Comparison of ENCODE assay signal across 8 cellular contexts in genomic region chr16:1378087-1378803, GRCh38. TPM values are rescaled to one million over a fixed set of nuclear protein-coding genes. Genes with fewer than 3 reads are reported as not detected.
DNase-seq lines count a peak whose midpoint lies in the region; ATAC-seq and TF ChIP-seq lines count a peak whose summit lies in the region.

No MANE protein-coding gene starts in this region.

- WGBS in esophagus squamous epithelium, 2 donors, result 80 to 81% methylated on average over 2 to 9 of the region's 25 CpGs
- no CpG with 5 or more reads among the region's 25 CpGs for WGBS in gastroesophageal sphincter (ENCODE audit: low coverage in 1 of 2), 2 donors

- peak overlapping the region; percentile 83 for H3K27ac ChIP-seq in RWPE1
- H3K27ac ChIP-seq in esophagus squamous epithelium, result peak overlapping the region; percentile 68 to 89 (median 80)
- H3K27ac ChIP-seq in gastroesophageal sphincter, result peak overlapping the region in 2 of 4 donors; percentile 74 to 77

- TF ChIP-seq EP300 in gastroesophageal sphincter (IDR thresholded peaks at IDR 0.05), result no peak

- DNase-seq in DMS53 (lab: John Stamatoyannopoulos, UW) (peak; percentile 45), DMS53 treated with DMSO at 0.1 percent for 48 hours (lab: John Stamatoyannopoulos, UW; ENCODE audit: unreplicated experiment) (no peak), RWPE1 (ENCODE audit: low spot score) (no peak), esophagus squamous epithelium (lab: John Stamatoyannopoulos, UW) (no peak), skeletal muscle cell (ENCODE audit: low read depth) (no peak)

- no peaks in the 10 kb centered on the region for H3K27me3 ChIP-seq in esophagus squamous epithelium
- H3K27me3 ChIP-seq in gastroesophageal sphincter, result no peaks in the 10 kb centered on the region

- peaks cover 16 to 29% (median 20%) of the 10 kb centered on the region in 3 donors for H3K4me1 ChIP-seq in esophagus squamous epithelium
- H3K4me1 ChIP-seq in gastroesophageal sphincter, result peaks cover 0 to 29% (median 10%) of the 10 kb centered on the region in 3 donors

- CTCF ChIA-PET in RWPE1 (lab: Yijun Ruan, JAX), result interaction anchor here (0.6 to 2.3 kb wide), 3 partner anchors 9 to 136 kb away, joined by 3 to 7 read pairs (median 3); no protein-coding TSS in a partner anchor

- no peak for TF ChIP-seq CTCF in RWPE1 (conservative IDR thresholded peaks at IDR 0.05; ENCODE audit: low read depth)
- TF ChIP-seq CTCF in esophagus squamous epithelium (IDR thresholded peaks at IDR 0.05), result no peak
- TF ChIP-seq CTCF in gastroesophageal sphincter (IDR thresholded peaks at IDR 0.05), result no peak

- POLR2A ChIA-PET in RWPE1 (lab: Yijun Ruan, JAX; ENCODE audit: low non-redundant PET), result interaction anchor here (0.6 kb wide), 1 partner anchor 201 kb away, joined by 3 read pairs; no protein-coding TSS in a partner anchor

- ATAC-seq in gastroesophageal sphincter (no peak), HG02798 (IDR thresholded peaks at IDR 0.05; ENCODE audit: poor library complexity, unreplicated experiment) (no peak), GM18873 (IDR thresholded peaks at IDR 0.05; ENCODE audit: low FRiP score, unreplicated experiment) (no peak)

- TF ChIP-seq POLR2A in esophagus squamous epithelium (IDR thresholded peaks at IDR 0.05) (no peak), gastroesophageal sphincter (IDR thresholded peaks at IDR 0.05) (no peak)

- H3K36me3 ChIP-seq in esophagus squamous epithelium (peaks cover 0 to 71% (median 14%) of the 10 kb centered on the region in 3 donors), gastroesophageal sphincter (peaks cover 0 to 68% of the 10 kb centered on the region in 2 donors)

- intact Hi-C loops in esophagus squamous epithelium (cut with DNase I), result no loop called here

- H3K4me3 ChIP-seq in esophagus squamous epithelium (peak overlapping the region; percentile 49 to 77 (median 60)), skeletal muscle cell (ENCODE audit: low read depth, low read length) (peak overlapping the region; percentile 51), gastroesophageal sphincter (peak overlapping the region in 1 of 2 donors; percentile 60)

- no peaks in the 10 kb centered on the region for H3K9me3 ChIP-seq in esophagus squamous epithelium
- H3K9me3 ChIP-seq in gastroesophageal sphincter, result no peaks in the 10 kb centered on the region

RNA-seq across cellular contexts. Expression of gene GNPTG, which starts 26.5 kb away (rescaled TPM):
- total RNA-seq in esophagus squamous epithelium, result 10 to 100 TPM; 21.6 to 46.9 (median 37.8) TPM
- 10 to 100 TPM; 45.1 to 55.3 (median 50.5) TPM for total RNA-seq in gastroesophageal sphincter

RNA-seq across cellular contexts. Expression of gene TSR3, which starts 26.6 kb away (rescaled TPM):
- total RNA-seq in esophagus squamous epithelium (10 to 100 TPM; 57.6 to 87.4 (median 70.5) TPM), gastroesophageal sphincter (100 to 1,000 TPM in 3 of 4 donors, 10 to 100 TPM in 1; 63.7 to 107 (median 103) TPM)

RNA-seq across cellular contexts. Expression of gene UNKL, which starts 36.3 kb away (rescaled TPM):
- total RNA-seq in esophagus squamous epithelium (10 to 100 TPM in 2 of 4 donors, 1 to 10 TPM in 2; 5.9 to 17.2 (median 10.6) TPM), gastroesophageal sphincter (10 to 100 TPM; 12.3 to 29.4 (median 16.4) TPM)

RNA-seq across cellular contexts. Expression of gene UQCC4, which starts 42.3 kb away (rescaled TPM):
- total RNA-seq in esophagus squamous epithelium (10 to 100 TPM; 14.7 to 22.6 (median 19.7) TPM), gastroesophageal sphincter (10 to 100 TPM in 3 of 4 donors, 1 to 10 TPM in 1; 10.0 to 18.7 (median 13.8) TPM)

RNA-seq across cellular contexts. Expression of gene BAIAP3, which starts 44.8 kb away (rescaled TPM):
- total RNA-seq in esophagus squamous epithelium (1 to 10 TPM in 2 of 4 donors, under 1 TPM in 2; 0.68 to 2.7 (median 1.00) TPM), gastroesophageal sphincter (10 to 100 TPM in 1 of 4 donors, 1 to 10 TPM in 3; 1.1 to 14.2 (median 3.0) TPM)
